In genomic region chr9:127867356-127868277, GRCh38 we compare ENCODE assay signal across 20 cellular contexts. TPM values are rescaled to one million over a fixed set of nuclear protein-coding genes. Genes with fewer than 3 reads are reported as not detected.
DNase-seq lines count a peak whose midpoint lies in the region; ATAC-seq, FAIRE-seq and TF ChIP-seq lines count a peak whose summit lies in the region.
"Had no signal": no experiment of that assay in that cellular context is flagged by ENCODE, and none has a peak within 500 bp of the region (broad histone marks: within the 10 kb centered on the region; RNA-seq: fewer than 3 reads in every experiment).

No MANE protein-coding gene starts in this region.

- H3K4me1 Mint-ChIP-seq in naive thymus-derived CD8-positive, alpha-beta T cell = peaks cover 19 to 32% (median 23%) of the 10 kb centered on the region in 4 donors

- no peak overlapping the region for H3K18ac ChIP-seq in neuronal stem cell (ENCODE audit: low read length)

- H3K27ac Mint-ChIP-seq in naive thymus-derived CD8-positive, alpha-beta T cell = peak overlapping the region in 4 of 10 donors; percentile 35 to 70 (median 48)

- intact Hi-C loops in left cardiac atrium (cut with DNase I) = loop anchor here in 1 of 2 donors (5.0 kb wide), 2 partner anchors 40 to 65 kb away; partner anchors contain the start of gene FPGS
- intact Hi-C loops in sciatic nerve (cut with DNase I) = loop anchor here (5.0 kb wide), 1 partner anchor 135 kb away; no protein-coding TSS in a partner anchor

- H3K9ac ChIP-seq in BLaER1 (peak overlapping the region; percentile 38; the same call in 1 of the 2 replicates), neuronal stem cell (ENCODE audit: low read depth, low read length, poor library complexity) (peak overlapping the region; percentile 64)

- H3K36me3 Mint-ChIP-seq in naive thymus-derived CD8-positive, alpha-beta T cell = peaks cover 0 to 2% (median 0%) of the 10 kb centered on the region in 3 donors

- peak overlapping the region; percentile 36 for H3K23ac ChIP-seq in neuronal stem cell (ENCODE audit: low read depth, low read length, poor library complexity)

- H3K9me3 Mint-ChIP-seq in naive thymus-derived CD8-positive, alpha-beta T cell = no peaks in the 10 kb centered on the region

- POLR2A ChIA-PET in naive thymus-derived CD8-positive, alpha-beta T cell (lab: Charles Lee) = interaction anchor here (0.6 to 1.2 kb wide), 6 partner anchors 10 to 200 kb away, joined by 3 to 5 read pairs (median 3); partner anchors contain the start of gene CDK9

- H2BK12ac ChIP-seq in neuronal stem cell (ENCODE audit: low read length) = no peak overlapping the region

- no peak overlapping the region for H4K91ac ChIP-seq in neuronal stem cell (ENCODE audit: low read depth, low read length, poor library complexity)

- H2BK120ac ChIP-seq in neuronal stem cell (ENCODE audit: low read depth, low read length) = no peak overlapping the region

- ATAC-seq in left cardiac atrium = peak in 1 of 2 donors; percentile 18
- no peak for ATAC-seq in HG02623 (IDR thresholded peaks at IDR 0.05; ENCODE audit: unreplicated experiment)
- no peak for ATAC-seq in sciatic nerve
- no peak for ATAC-seq in naive thymus-derived CD8-positive, alpha-beta T cell
- ATAC-seq: SK-N-SH treated with all-trans-retinoic acid at 6 μM for 48 hours had no signal

- no peaks in the 10 kb centered on the region for H4K20me1 ChIP-seq in BLaER1

- DNase-seq in WERI-Rb-1 = peak; percentile 87
- peak; percentile 77 for DNase-seq in left cardiac atrium
- no peak for DNase-seq in neuronal stem cell (ENCODE audit: low spot score)
- no peak for DNase-seq in sciatic nerve (ENCODE audit: low spot score)
- DNase-seq in GM19239 (ENCODE audit: insufficient read length, low spot score) = no peak
- DNase-seq in naive thymus-derived CD8-positive, alpha-beta T cell = no peak
- DNase-seq: activated CD4-positive, alpha-beta T cell treated with anti-CD3 and anti-CD28 coated beads for 1 hour; foreskin melanocyte; GF-D8; KG1; NCI-H2029 treated with DMSO at 0.1 percent for 48 hours; NCI-H446 treated with DMSO at 0.1 percent for 48 hours; small intestine; T-helper 9 cell had no signal

- no peak overlapping the region for H3K14ac ChIP-seq in neuronal stem cell (ENCODE audit: low read length)

- no peak overlapping the region for H2AK5ac ChIP-seq in neuronal stem cell (ENCODE audit: low read depth, low read length)

- WGBS in neuronal stem cell (ENCODE audit: extremely low coverage in 2 of 2, insufficient read length in 2 of 2, insufficient replicate concordance in 1 of 2), 2 donors = no CpG with 5 or more reads among the region's 30 CpGs

- H2BK15ac ChIP-seq in neuronal stem cell (ENCODE audit: low read length) = no peak overlapping the region

- H3K4ac ChIP-seq in neuronal stem cell (ENCODE audit: low read length) = no peak overlapping the region

- H3K9me3 ChIP-seq in BLaER1 (no peaks in the 10 kb centered on the region), WERI-Rb-1 (ENCODE audit: severe bottlenecking) (no peaks in the 10 kb centered on the region), neuronal stem cell (replicated peaks in 1 of 2; ENCODE audit: control insufficient read depth in 2 of 2, insufficient read depth in 1 of 2, low read depth in 1 of 2, low read length in 2 of 2) (peaks cover 0 to 2% of the 10 kb centered on the region in 2 donors)

- H3K4me3 ChIP-seq in BLaER1 = no peak overlapping the region
- no peak overlapping the region for H3K4me3 ChIP-seq in WERI-Rb-1 (ENCODE audit: low read depth, low read length)
- peak overlapping the region in 1 of 2 donors; percentile 26 for H3K4me3 ChIP-seq in neuronal stem cell (ENCODE audit: low read length in 2 of 2)

- no peak overlapping the region for H4K8ac ChIP-seq in neuronal stem cell (ENCODE audit: low read depth, low read length)

- H3K4me2 ChIP-seq in BLaER1 (peak overlapping the region; percentile 92), neuronal stem cell (ENCODE audit: insufficient read depth, low read length, poor library complexity, severe bottlenecking) (no peak overlapping the region)

- H2BK5ac ChIP-seq in neuronal stem cell (ENCODE audit: low read length) = peak overlapping the region; percentile 19

- H2AFZ ChIP-seq in neuronal stem cell (ENCODE audit: low read length) = no peak overlapping the region

- H3K79me1 ChIP-seq in neuronal stem cell (ENCODE audit: low read depth, low read length) = no peaks in the 10 kb centered on the region

- FAIRE-seq in GM19239 (lab: Jason Lieb, UNC) = no peak
- FAIRE-seq: RCC 7860, small intestine had no signal

- peak; percentile 48 for TF ChIP-seq CTCF in WERI-Rb-1 (IDR thresholded peaks at IDR 0.05; ENCODE audit: low read depth, low read length)

- H3K4me3 Mint-ChIP-seq in naive thymus-derived CD8-positive, alpha-beta T cell = no peak overlapping the region
- H3K4me3 Mint-ChIP-seq: brain, CD14-positive monocyte had no signal

- H3K27ac ChIP-seq in BLaER1 = peak overlapping the region; percentile 92
- H3K27ac ChIP-seq in WERI-Rb-1 = peak overlapping the region; percentile 30
- no peak overlapping the region for H3K27ac ChIP-seq in neuronal stem cell (replicated peaks; ENCODE audit: low read length)

- H3K36me3 ChIP-seq in BLaER1 (peaks cover 8% of the 10 kb centered on the region; the same call in 1 of the 2 replicates), WERI-Rb-1 (peaks cover 51% of the 10 kb centered on the region), neuronal stem cell (replicated peaks in 1 of 2; ENCODE audit: control insufficient read depth in 2 of 2, insufficient read depth in 2 of 2, low read length in 2 of 2) (peaks cover 0 to 3% of the 10 kb centered on the region in 2 donors)

- no peaks in the 10 kb centered on the region for H3K27me3 Mint-ChIP-seq in naive thymus-derived CD8-positive, alpha-beta T cell

- H3K27me3 ChIP-seq in BLaER1 (no peaks in the 10 kb centered on the region), WERI-Rb-1 (ENCODE audit: insufficient read depth, low read depth, severe bottlenecking) (no peaks in the 10 kb centered on the region), neuronal stem cell (ENCODE audit: control insufficient read depth in 3 of 3, insufficient read depth in 3 of 3, low read depth in 1 of 3, low read length in 3 of 3) (peaks cover 0 to 3% (median 0%) of the 10 kb centered on the region in 3 experiments)

- peaks cover 89% of the 10 kb centered on the region for H3K4me1 ChIP-seq in BLaER1
- peaks cover 5 to 12% of the 10 kb centered on the region in 2 donors for H3K4me1 ChIP-seq in neuronal stem cell (ENCODE audit: control insufficient read depth in 2 of 2, insufficient read depth in 1 of 2, low read depth in 1 of 2, low read length in 2 of 2)

RNA-seq across cellular contexts. Expression of gene AK1, which starts 9.9 kb away (rescaled TPM):
- 100 to 1,000 TPM; 593 to 626 TPM for total RNA-seq in left cardiac atrium
- polyA plus RNA-seq in neuronal stem cell (2013, experiment 1 of 2) = 36.1 TPM
- 36.6 TPM for polyA plus RNA-seq in neuronal stem cell (2013, experiment 2 of 2)
- total RNA-seq in sciatic nerve = 61.0 TPM
- total RNA-seq in naive thymus-derived CD8-positive, alpha-beta T cell = 10 to 100 TPM; 52.2 to 57.1 TPM
- under 1 TPM in 2 of 3 donors, not detected in 1; 0.07 to 0.22 TPM for polyA plus RNA-seq in naive thymus-derived CD8-positive, alpha-beta T cell
- polyA plus RNA-seq: CD14-positive monocyte had no signal

RNA-seq across cellular contexts. Expression of gene ENG, which starts 13.2 kb away (rescaled TPM):
- total RNA-seq in left cardiac atrium (100 to 1,000 TPM; 132 to 392 TPM), sciatic nerve (285 TPM)
- 0.11 TPM for polyA plus RNA-seq in neuronal stem cell (2013, experiment 1 of 2)
- 0.10 TPM for polyA plus RNA-seq in neuronal stem cell (2013, experiment 2 of 2)
- total RNA-seq in naive thymus-derived CD8-positive, alpha-beta T cell = 10 to 100 TPM in 1 of 2 experiments, 1 to 10 TPM in 1; 9.4 to 10.2 TPM
- 1 to 10 TPM; 2.1 to 5.4 (median 4.4) TPM for polyA plus RNA-seq in naive thymus-derived CD8-positive, alpha-beta T cell

RNA-seq across cellular contexts. Expression of gene ST6GALNAC6, which starts 31.8 kb away (rescaled TPM):
- 10 to 100 TPM; 56.7 to 71.7 TPM for total RNA-seq in left cardiac atrium
- polyA plus RNA-seq in neuronal stem cell (2013, experiment 1 of 2) = 31.0 TPM
- 30.5 TPM for polyA plus RNA-seq in neuronal stem cell (2013, experiment 2 of 2)
- total RNA-seq in sciatic nerve = 108 TPM
- 100 to 1,000 TPM; 102 to 110 TPM for total RNA-seq in naive thymus-derived CD8-positive, alpha-beta T cell
- polyA plus RNA-seq in naive thymus-derived CD8-positive, alpha-beta T cell = 10 to 100 TPM; 29.8 to 42.8 (median 30.3) TPM

RNA-seq across cellular contexts. Expression of gene ST6GALNAC4, which starts 49.2 kb away (rescaled TPM):
- total RNA-seq in left cardiac atrium (10 to 100 TPM; 35.8 to 49.9 TPM), sciatic nerve (19.6 TPM)
- 11.3 TPM for polyA plus RNA-seq in neuronal stem cell (2013, experiment 1 of 2)
- 12.7 TPM for polyA plus RNA-seq in neuronal stem cell (2013, experiment 2 of 2)
- 10 to 100 TPM; 47.0 to 47.5 TPM for total RNA-seq in naive thymus-derived CD8-positive, alpha-beta T cell
- polyA plus RNA-seq in naive thymus-derived CD8-positive, alpha-beta T cell = 10 to 100 TPM; 19.8 to 34.4 (median 22.1) TPM

Comparison
In these comparisons a context has a peak if more than half of its experiments do, and no peak if none do; other contexts are left out.
1. DNase-seq: peak in WERI-Rb-1 (single experiment) and left cardiac atrium (single experiment); none in neuronal stem cell (single experiment), sciatic nerve (single experiment), GM19239 (single experiment) and naive thymus-derived CD8-positive, alpha-beta T cell (0 of 10).
2. RNA of gene ENG, which starts 13.2 kb away (total RNA-seq): 132 to 392 TPM in left cardiac atrium and 285 TPM in sciatic nerve (single experiment); 9.4 to 10.2 TPM in naive thymus-derived CD8-positive, alpha-beta T cell; every median in the first group is over 10 times any median in the second.